Comparison of ENCODE assay signal across 8 cellular contexts in genomic region chr19:12723383-12723642, GRCh38. TPM values are rescaled to one million over a fixed set of nuclear protein-coding genes. Genes with fewer than 3 reads are reported as not detected.
DNase-seq lines count a peak whose midpoint lies in the region; ATAC-seq, FAIRE-seq and TF ChIP-seq lines count a peak whose summit lies in the region.

No MANE protein-coding gene starts in this region.

- WGBS in endodermal cell (ENCODE audit: insufficient coverage in 1 of 2, insufficient read length in 1 of 2), 2 experiments = 0% methylated on average over 5 to 7 of the region's 7 CpGs
- no CpG with 5 or more reads among the region's 7 CpGs for WGBS in trophoblast cell (ENCODE audit: extremely low coverage, insufficient coverage, insufficient read length)

- no peaks in the 10 kb centered on the region for H3K9me3 Mint-ChIP-seq in endodermal cell

- H3K4me2 ChIP-seq in PC-9 (peak overlapping the region; percentile 87), trophoblast cell (ENCODE audit: low read length) (peak overlapping the region; percentile 90)

- H3K4me1 ChIP-seq in PC-9 (replicated peaks; ENCODE audit: insufficient read depth) (peaks cover 14% of the 10 kb centered on the region; the same call in 1 of the 2 replicates), endodermal cell (ENCODE audit: control insufficient read depth, insufficient read depth, low read length) (no peaks in the 10 kb centered on the region), trophoblast cell (ENCODE audit: control insufficient read depth in 1 of 2, insufficient read depth in 2 of 2, low read length in 2 of 2) (peaks cover 3 to 5% of the 10 kb centered on the region in 2 experiments)

- DNase-seq in GM19239 (ENCODE audit: insufficient read length, low spot score) (no peak), PC-9 (no peak), endodermal cell (peak; percentile 56), trophoblast cell (no peak), head of caudate nucleus (no peak), sciatic nerve (ENCODE audit: low spot score) (no peak), NCI-H2029 (lab: John Stamatoyannopoulos, UW) (no peak)
- no peak for DNase-seq in effector CD4-positive, alpha-beta T cell

- H3K27ac Mint-ChIP-seq in endodermal cell = peak overlapping the region; percentile 97

- intact Hi-C loops in PC-9 (cut with micrococcal nuclease; ENCODE audit: unreplicated experiment) = loop anchor here (1.0 kb wide), 1 partner anchor 11 kb away; the partner anchor contains the start of gene TRIR
- intact Hi-C loops in head of caudate nucleus (cut with DNase I) = loop anchor here (1.0 kb wide), 1 partner anchor 11 kb away; the partner anchor contains the start of gene TRIR
- intact Hi-C loops in sciatic nerve (cut with DNase I) = no loop called here

- peaks cover 22% of the 10 kb centered on the region for H3K79me1 ChIP-seq in trophoblast cell (ENCODE audit: low read length)

- H3K9me3 ChIP-seq in PC-9 (ENCODE audit: insufficient read depth, low read depth) (no peaks in the 10 kb centered on the region), endodermal cell (ENCODE audit: control insufficient read depth, low read length) (no peaks in the 10 kb centered on the region), trophoblast cell (ENCODE audit: insufficient read depth, low read depth, low read length) (peaks cover 2% of the 10 kb centered on the region)

- H3K9ac ChIP-seq in endodermal cell (ENCODE audit: extremely low read depth, low read length, poor library complexity, severe bottlenecking) (peak overlapping the region; percentile 77), trophoblast cell (ENCODE audit: low read length) (peak overlapping the region; percentile 9)

- H3K4me1 Mint-ChIP-seq in endodermal cell = peaks cover 15% of the 10 kb centered on the region

- no peak overlapping the region for H2BK12ac ChIP-seq in trophoblast cell (ENCODE audit: low read length)

- H2AFZ ChIP-seq in PC-9 = peak overlapping the region; percentile 89
- peak overlapping the region; percentile 32 for H2AFZ ChIP-seq in trophoblast cell (ENCODE audit: insufficient read depth, low read length, poor library complexity)

- no peak overlapping the region for H3K23ac ChIP-seq in trophoblast cell (ENCODE audit: low read length)

- H3K36me3 ChIP-seq in PC-9 (ENCODE audit: low read depth) (peaks cover 18% of the 10 kb centered on the region), endodermal cell (ENCODE audit: control insufficient read depth, insufficient read depth, low read length) (peaks cover 18% of the 10 kb centered on the region), trophoblast cell (ENCODE audit: control insufficient read depth in 1 of 2, insufficient read depth in 2 of 2, low read length in 2 of 2) (peaks cover 13 to 14% of the 10 kb centered on the region in 2 experiments)

- no peaks in the 10 kb centered on the region for H3K27me3 Mint-ChIP-seq in endodermal cell (ENCODE audit: insufficient read depth)

- peak overlapping the region; percentile 41 for H2BK120ac ChIP-seq in trophoblast cell (ENCODE audit: insufficient read depth, low read length, poor library complexity)

- H4K12ac ChIP-seq in trophoblast cell (ENCODE audit: low read depth, low read length) = peak overlapping the region; percentile 58

- peaks cover 13% of the 10 kb centered on the region; the same call in 1 of the 2 replicates for H4K20me1 ChIP-seq in PC-9 (ENCODE audit: insufficient read depth)

- H3K4me3 ChIP-seq in PC-9 (peak overlapping the region; percentile 76), endodermal cell (ENCODE audit: low read length) (peak overlapping the region; percentile 96), trophoblast cell (ENCODE audit: low read depth, low read length) (peak overlapping the region; percentile 67)

- H3K27ac ChIP-seq in PC-9 = peak overlapping the region; percentile 55
- peak overlapping the region; percentile 92 for H3K27ac ChIP-seq in endodermal cell (ENCODE audit: low read depth, low read length)
- no peak overlapping the region for H3K27ac ChIP-seq in trophoblast cell (ENCODE audit: low read depth, low read length)

- H3F3A ChIP-seq in PC-9 (ENCODE audit: insufficient read depth, low read depth) = peaks cover 63% of the 10 kb centered on the region

- no peak overlapping the region for H2BK5ac ChIP-seq in trophoblast cell (ENCODE audit: low read depth, low read length, poor library complexity)

- H3K79me2 ChIP-seq in PC-9 (ENCODE audit: low read depth) = peaks cover 55% of the 10 kb centered on the region
- H3K79me2 ChIP-seq in trophoblast cell (ENCODE audit: control insufficient read depth, insufficient read depth, low read length, poor library complexity) = peaks cover 23% of the 10 kb centered on the region

- H3K4me3 Mint-ChIP-seq in endodermal cell = peak overlapping the region; percentile 95

- H3K36me3 Mint-ChIP-seq in endodermal cell (ENCODE audit: low read depth) = peaks cover 25% of the 10 kb centered on the region

- H3K9me2 ChIP-seq in PC-9 (ENCODE audit: insufficient read depth) = no peaks in the 10 kb centered on the region

- H2AK5ac ChIP-seq in trophoblast cell (ENCODE audit: low read length) = peak overlapping the region; percentile 72

- H3K4ac ChIP-seq in trophoblast cell (ENCODE audit: low read depth, low read length) = no peak overlapping the region

- peak overlapping the region; percentile 68 for H4K91ac ChIP-seq in trophoblast cell (ENCODE audit: low read depth, low read length)

- POLR2A ChIA-PET in PC-9 (lab: Charles Lee; ENCODE audit: unreplicated experiment) = interaction anchor here (0.5 to 0.6 kb wide), 4 partner anchors 14 to 70 kb away, joined by 3 to 8 read pairs (median 3); partner anchors contain the start of gene GET3

- H4K8ac ChIP-seq in trophoblast cell (ENCODE audit: low read depth, low read length) = peak overlapping the region; percentile 94

- CTCF ChIA-PET in PC-9 (lab: Charles Lee) = interaction anchor here (0.6 to 1.0 kb wide), 3 partner anchors 34 to 51 kb away, joined by 3 to 4 read pairs (median 3); no protein-coding TSS in a partner anchor

- no peaks in the 10 kb centered on the region for H3K27me3 ChIP-seq in PC-9 (ENCODE audit: insufficient read depth, low read depth)
- H3K27me3 ChIP-seq in endodermal cell (ENCODE audit: control insufficient read depth, insufficient read depth, low read length, poor library complexity, severe bottlenecking) = no peaks in the 10 kb centered on the region
- H3K27me3 ChIP-seq in trophoblast cell (ENCODE audit: insufficient read depth, low read length) = no peaks in the 10 kb centered on the region

- H3K18ac ChIP-seq in trophoblast cell (ENCODE audit: low read length) = peak overlapping the region; percentile 70

- peak; percentile 49 for FAIRE-seq in GM19239 (lab: Jason Lieb, UNC)

- BruUV-seq in PC-9 (replicated peaks; lab: Mats Ljungman, UMichigan) = no TSS peak

- peak overlapping the region; percentile 73 for H3K14ac ChIP-seq in trophoblast cell (ENCODE audit: low read length)

- no peak for TF ChIP-seq CTCF in PC-9 (conservative IDR thresholded peaks at IDR 0.05)
- no peak for TF ChIP-seq CTCF in endodermal cell (conservative IDR thresholded peaks at IDR 0.05)

- no peak for ATAC-seq in sciatic nerve

RNA-seq across cellular contexts. Expression of gene TNPO2, which starts 0.4 kb away (rescaled TPM):
- 67.4 and 77.5 TPM in 2 replicates for total RNA-seq in PC-9 (2021)
- total RNA-seq in endodermal cell = 100 to 1,000 TPM; 106 to 113 TPM
- 88.1 TPM for polyA plus RNA-seq in endodermal cell (2013, experiment 1 of 2)
- polyA plus RNA-seq in endodermal cell (2013, experiment 2 of 2) = 76.2 TPM
- polyA plus RNA-seq in trophoblast cell (2013) = 29.5 and 30.4 TPM in 2 replicates
- 70.6 TPM for total RNA-seq in sciatic nerve

RNA-seq across cellular contexts. Expression of gene TRIR, which starts 11.2 kb away (rescaled TPM):
- 173 and 194 TPM in 2 replicates for total RNA-seq in PC-9 (2021)
- total RNA-seq in endodermal cell = 100 to 1,000 TPM; 103 to 125 TPM
- 154 TPM for polyA plus RNA-seq in endodermal cell (2013, experiment 1 of 2)
- 154 TPM for polyA plus RNA-seq in endodermal cell (2013, experiment 2 of 2)
- 232 and 239 TPM in 2 replicates for polyA plus RNA-seq in trophoblast cell (2013)
- total RNA-seq in sciatic nerve = 128 TPM

RNA-seq across cellular contexts. Expression of gene GET3, which starts 14.0 kb away (rescaled TPM):
- 72.8 and 81.9 TPM in 2 replicates for total RNA-seq in PC-9 (2021)
- total RNA-seq in endodermal cell = 100 to 1,000 TPM in 1 of 2 donors, 10 to 100 TPM in 1; 97.8 to 102 TPM
- polyA plus RNA-seq in endodermal cell (2013, experiment 1 of 2) = 74.9 TPM
- 77.4 TPM for polyA plus RNA-seq in endodermal cell (2013, experiment 2 of 2)
- polyA plus RNA-seq in trophoblast cell (2013) = 54.8 and 55.0 TPM in 2 replicates
- 30.1 TPM for total RNA-seq in sciatic nerve

RNA-seq across cellular contexts. Expression of gene FBXW9, which starts 26.9 kb away (rescaled TPM):
- total RNA-seq in PC-9 (2021) = 21.0 and 21.9 TPM in 2 replicates
- total RNA-seq in endodermal cell = 10 to 100 TPM; 12.6 to 14.7 TPM
- 18.6 TPM for polyA plus RNA-seq in endodermal cell (2013, experiment 1 of 2)
- polyA plus RNA-seq in endodermal cell (2013, experiment 2 of 2) = 20.8 TPM
- 4.9 and 5.3 TPM in 2 replicates for polyA plus RNA-seq in trophoblast cell (2013)
- 3.6 TPM for total RNA-seq in sciatic nerve

RNA-seq across cellular contexts. Expression of gene BEST2, which starts 28.3 kb away (rescaled TPM):
- total RNA-seq in PC-9 (2021) (not detected in 2 replicates), endodermal cell (1 to 10 TPM in 1 of 2 donors, under 1 TPM in 1; 0.95 to 1.2 TPM), sciatic nerve (not detected)
- 0.36 TPM for polyA plus RNA-seq in endodermal cell (2013, experiment 1 of 2)
- 0.33 TPM for polyA plus RNA-seq in endodermal cell (2013, experiment 2 of 2)
- polyA plus RNA-seq in trophoblast cell (2013) = 0.01 and 0.04 TPM in 2 replicates
